Comparison of ENCODE assay signal across 28 cellular contexts in genomic region chr3:53700441-53700840, GRCh38.
"Had no signal": no experiment of that assay in that cellular context is flagged by ENCODE, and none has a peak within 500 bp of the region (broad histone marks: within the 10 kb centered on the region; RNA-seq: fewer than 3 reads in every experiment).

No MANE protein-coding gene starts in this region.

- H3K27me3 ChIP-seq: left lung, neural progenitor cell, ovary, stomach, testis, thyroid gland, transverse colon, upper lobe of left lung, vagina had no signal

- DNase-seq: hypothalamus; immature natural killer cell; kidney; left colon; left lung; lower lobe of right lung; mammary epithelial cell; mesenchymal stem cell; naive B cell; natural killer cell; nephron progenitor cell; ovary; right cardiac atrium; stimulated activated CD4-positive, alpha-beta T cell treated with anti-CD3 and anti-CD28 coated beads, Interleukin-12 subunit alpha, Interleukin-12 subunit beta, amount 100 ng/mL, for 4 hours; stimulated activated CD4-positive, alpha-beta T cell treated with anti-CD3 and anti-CD28 coated beads, Interleukin-15, amount 100 ng/mL, for 24 hours; stimulated activated CD4-positive, alpha-beta T cell treated with anti-CD3 and anti-CD28 coated beads, Interleukin-2, amount 100 ng/mL, for 24 hours; stimulated activated CD4-positive, alpha-beta T cell treated with anti-CD3 and anti-CD28 coated beads, Interleukin-4, amount 100 ng/mL, for 1 hour; stimulated activated naive B cell treated with anti-CD40 and anti-IgM and Interleukin-4, amounts not matched to agents 10 μg/mL and 1 μg/mL and 100 μg/mL, for 72 hours; stimulated activated naive CD8-positive, alpha-beta T cell treated with anti-CD3 and anti-CD28 coated beads, Interleukin-15, Interleukin-2, amounts not matched to agents 100 U/mL and 50 U/mL, for 24 hours; stomach; testis; thyroid gland; transverse colon; upper lobe of left lung had no signal

- H3K4me1 ChIP-seq: stomach, thyroid gland, transverse colon, vagina had no signal

- H3K4me3 ChIP-seq: left lung, lower lobe of right lung, neural progenitor cell, ovary, skin epidermis, stomach, testis, thyroid gland, transverse colon, upper lobe of left lung, vagina had no signal

- H3K9me3 ChIP-seq: left lung, lower lobe of right lung, ovary, stomach, testis, thyroid gland, transverse colon, upper lobe of left lung, vagina had no signal

- H3K27ac ChIP-seq: lower lobe of right lung, neural progenitor cell, ovary, skin epidermis, stomach, testis, thyroid gland, transverse colon, upper lobe of left lung, vagina had no signal

- ATAC-seq: left colon; left lung; lower lobe of right lung; natural killer cell; right cardiac atrium; sciatic nerve; stimulated activated naive B cell treated with anti-CD40 and anti-IgM and Interleukin-4, amounts not matched to agents 10 μg/mL and 1 μg/mL and 100 μg/mL, for 72 hours; stimulated activated naive CD8-positive, alpha-beta T cell treated with anti-CD3 and anti-CD28 coated beads, Interleukin-15, Interleukin-2, amounts not matched to agents 100 U/mL and 50 U/mL, for 24 hours had no signal

- H3K36me3 ChIP-seq: left lung, neural progenitor cell, ovary, stomach, thyroid gland, transverse colon, vagina had no signal
